ENCODE assay signal across 2 cellular contexts in the genomic region with DNA sequence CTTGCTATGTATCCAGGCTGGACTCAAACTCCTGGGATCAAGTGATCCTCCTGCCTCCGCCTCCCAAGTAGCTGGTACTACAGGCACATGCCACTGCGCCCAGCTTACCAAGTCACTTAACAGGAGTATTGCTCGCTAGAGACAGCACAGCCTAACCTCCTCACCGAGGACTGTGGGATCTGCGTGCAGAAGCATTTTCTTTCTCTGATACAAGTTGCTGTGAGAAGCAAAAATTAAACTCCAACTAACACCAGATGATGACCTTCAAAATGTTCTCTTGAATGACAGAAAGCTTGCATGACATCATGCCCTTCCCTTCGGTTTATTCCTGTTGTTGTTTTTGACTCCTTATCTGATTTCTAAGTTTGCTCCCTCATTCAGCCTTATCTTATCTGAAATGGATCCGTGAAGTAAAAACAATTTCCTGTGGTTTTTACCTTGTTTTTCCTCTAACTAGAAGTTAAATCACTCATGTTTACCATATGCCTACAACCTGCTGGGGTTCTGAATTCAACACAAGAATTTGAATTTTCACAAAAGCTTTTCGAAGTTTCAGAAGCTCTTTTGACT.
TF ChIP-seq lines count a peak whose summit lies in the region.

No MANE protein-coding gene starts in this region.

TF ChIP-seq in HEK293, 187 proteins besides CTCF, POLR2A, EP300 and RAD21 (continued from another document and continues in another):
- TF ChIP-seq ZNF274 (IDR thresholded peaks at IDR 0.05; ENCODE audit: low read length) (no peak), ZNF274 (tag by site-specific recombination; IDR thresholded peaks at IDR 0.05; ENCODE audit: borderline replicate concordance) (no peak), ZNF404 (tag by site-specific recombination; IDR thresholded peaks at IDR 0.05) (no peak), ZNF791 (tag by site-specific recombination; IDR thresholded peaks at IDR 0.05) (no peak), HOXA7 (CRISPR knock-in tag; IDR thresholded peaks at IDR 0.05; ENCODE audit: borderline replicate concordance) (no peak), GFI1B (tag by site-specific recombination; IDR thresholded peaks at IDR 0.05) (no peak), ZNF621 (tag by site-specific recombination; IDR thresholded peaks at IDR 0.05) (no peak), ZNF664 (tag by site-specific recombination; IDR thresholded peaks at IDR 0.05) (no peak), KLF9 (tag by site-specific recombination; IDR thresholded peaks at IDR 0.05; ENCODE audit: low read depth) (no peak), ZBTB8A (tag by site-specific recombination; IDR thresholded peaks at IDR 0.05) (no peak), ZNF670 (tag by site-specific recombination; IDR thresholded peaks at IDR 0.05; ENCODE audit: low read depth) (no peak), BCL11A (tag by site-specific recombination; IDR thresholded peaks at IDR 0.05; ENCODE audit: low read depth) (no peak), SETDB1 (IDR thresholded peaks at IDR 0.05; ENCODE audit: insufficient read length, low read length) (no peak), OVOL3 (tag by site-specific recombination; IDR thresholded peaks at IDR 0.05) (no peak), ZNF548 (tag by site-specific recombination; IDR thresholded peaks at IDR 0.05) (no peak), WT1 (tag by site-specific recombination; IDR thresholded peaks at IDR 0.05) (peak; percentile 12; the same call in 1 of the 2 replicates), ZNF138 (tag by site-specific recombination; IDR thresholded peaks at IDR 0.05; ENCODE audit: borderline replicate concordance) (no peak), ZNF341 (tag by site-specific recombination; IDR thresholded peaks at IDR 0.05; ENCODE audit: low read depth) (no peak), ZNF658 (tag by site-specific recombination; IDR thresholded peaks at IDR 0.05) (no peak), ZFP3 (tag by site-specific recombination; IDR thresholded peaks at IDR 0.05; ENCODE audit: low read depth) (no peak), SP3 (tag by site-specific recombination; IDR thresholded peaks at IDR 0.05) (no peak)
- TF ChIP-seq, protein P1, sequence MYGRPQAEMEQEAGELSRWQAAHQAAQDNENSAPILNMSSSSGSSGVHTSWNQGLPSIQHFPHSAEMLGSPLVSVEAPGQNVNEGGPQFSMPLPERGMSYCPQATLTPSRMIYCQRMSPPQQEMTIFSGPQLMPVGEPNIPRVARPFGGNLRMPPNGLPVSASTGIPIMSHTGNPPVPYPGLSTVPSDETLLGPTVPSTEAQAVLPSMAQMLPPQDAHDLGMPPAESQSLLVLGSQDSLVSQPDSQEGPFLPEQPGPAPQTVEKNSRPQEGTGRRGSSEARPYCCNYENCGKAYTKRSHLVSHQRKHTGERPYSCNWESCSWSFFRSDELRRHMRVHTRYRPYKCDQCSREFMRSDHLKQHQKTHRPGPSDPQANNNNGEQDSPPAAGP (tag by site-specific recombination; IDR thresholded peaks at IDR 0.05), result 0 out of 2 replicates have a peak, but pooled peaks have one; percentile 32
- TF ChIP-seq, protein P2, sequence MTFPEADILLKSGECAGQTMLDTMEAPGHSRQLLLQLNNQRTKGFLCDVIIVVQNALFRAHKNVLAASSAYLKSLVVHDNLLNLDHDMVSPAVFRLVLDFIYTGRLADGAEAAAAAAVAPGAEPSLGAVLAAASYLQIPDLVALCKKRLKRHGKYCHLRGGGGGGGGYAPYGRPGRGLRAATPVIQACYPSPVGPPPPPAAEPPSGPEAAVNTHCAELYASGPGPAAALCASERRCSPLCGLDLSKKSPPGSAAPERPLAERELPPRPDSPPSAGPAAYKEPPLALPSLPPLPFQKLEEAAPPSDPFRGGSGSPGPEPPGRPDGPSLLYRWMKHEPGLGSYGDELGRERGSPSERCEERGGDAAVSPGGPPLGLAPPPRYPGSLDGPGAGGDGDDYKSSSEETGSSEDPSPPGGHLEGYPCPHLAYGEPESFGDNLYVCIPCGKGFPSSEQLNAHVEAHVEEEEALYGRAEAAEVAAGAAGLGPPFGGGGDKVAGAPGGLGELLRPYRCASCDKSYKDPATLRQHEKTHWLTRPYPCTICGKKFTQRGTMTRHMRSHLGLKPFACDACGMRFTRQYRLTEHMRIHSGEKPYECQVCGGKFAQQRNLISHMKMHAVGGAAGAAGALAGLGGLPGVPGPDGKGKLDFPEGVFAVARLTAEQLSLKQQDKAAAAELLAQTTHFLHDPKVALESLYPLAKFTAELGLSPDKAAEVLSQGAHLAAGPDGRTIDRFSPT (tag by site-specific recombination; IDR thresholded peaks at IDR 0.05), result no peak
- TF ChIP-seq, protein P3, sequence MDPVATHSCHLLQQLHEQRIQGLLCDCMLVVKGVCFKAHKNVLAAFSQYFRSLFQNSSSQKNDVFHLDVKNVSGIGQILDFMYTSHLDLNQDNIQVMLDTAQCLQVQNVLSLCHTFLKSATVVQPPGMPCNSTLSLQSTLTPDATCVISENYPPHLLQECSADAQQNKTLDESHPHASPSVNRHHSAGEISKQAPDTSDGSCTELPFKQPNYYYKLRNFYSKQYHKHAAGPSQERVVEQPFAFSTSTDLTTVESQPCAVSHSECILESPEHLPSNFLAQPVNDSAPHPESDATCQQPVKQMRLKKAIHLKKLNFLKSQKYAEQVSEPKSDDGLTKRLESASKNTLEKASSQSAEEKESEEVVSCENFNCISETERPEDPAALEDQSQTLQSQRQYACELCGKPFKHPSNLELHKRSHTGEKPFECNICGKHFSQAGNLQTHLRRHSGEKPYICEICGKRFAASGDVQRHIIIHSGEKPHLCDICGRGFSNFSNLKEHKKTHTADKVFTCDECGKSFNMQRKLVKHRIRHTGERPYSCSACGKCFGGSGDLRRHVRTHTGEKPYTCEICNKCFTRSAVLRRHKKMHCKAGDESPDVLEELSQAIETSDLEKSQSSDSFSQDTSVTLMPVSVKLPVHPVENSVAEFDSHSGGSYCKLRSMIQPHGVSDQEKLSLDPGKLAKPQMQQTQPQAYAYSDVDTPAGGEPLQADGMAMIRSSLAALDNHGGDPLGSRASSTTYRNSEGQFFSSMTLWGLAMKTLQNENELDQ (tag by site-specific recombination; IDR thresholded peaks at IDR 0.05; ENCODE audit: low read depth), result no peak
- TF ChIP-seq, protein P4, sequence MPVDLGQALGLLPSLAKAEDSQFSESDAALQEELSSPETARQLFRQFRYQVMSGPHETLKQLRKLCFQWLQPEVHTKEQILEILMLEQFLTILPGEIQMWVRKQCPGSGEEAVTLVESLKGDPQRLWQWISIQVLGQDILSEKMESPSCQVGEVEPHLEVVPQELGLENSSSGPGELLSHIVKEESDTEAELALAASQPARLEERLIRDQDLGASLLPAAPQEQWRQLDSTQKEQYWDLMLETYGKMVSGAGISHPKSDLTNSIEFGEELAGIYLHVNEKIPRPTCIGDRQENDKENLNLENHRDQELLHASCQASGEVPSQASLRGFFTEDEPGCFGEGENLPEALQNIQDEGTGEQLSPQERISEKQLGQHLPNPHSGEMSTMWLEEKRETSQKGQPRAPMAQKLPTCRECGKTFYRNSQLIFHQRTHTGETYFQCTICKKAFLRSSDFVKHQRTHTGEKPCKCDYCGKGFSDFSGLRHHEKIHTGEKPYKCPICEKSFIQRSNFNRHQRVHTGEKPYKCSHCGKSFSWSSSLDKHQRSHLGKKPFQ (tag by site-specific recombination; IDR thresholded peaks at IDR 0.05), result no peak

TF ChIP-seq in K562, 482 proteins besides CTCF, POLR2A, EP300 and RAD21 (continued from another document and continues in another):
- TF ChIP-seq, protein P5, sequence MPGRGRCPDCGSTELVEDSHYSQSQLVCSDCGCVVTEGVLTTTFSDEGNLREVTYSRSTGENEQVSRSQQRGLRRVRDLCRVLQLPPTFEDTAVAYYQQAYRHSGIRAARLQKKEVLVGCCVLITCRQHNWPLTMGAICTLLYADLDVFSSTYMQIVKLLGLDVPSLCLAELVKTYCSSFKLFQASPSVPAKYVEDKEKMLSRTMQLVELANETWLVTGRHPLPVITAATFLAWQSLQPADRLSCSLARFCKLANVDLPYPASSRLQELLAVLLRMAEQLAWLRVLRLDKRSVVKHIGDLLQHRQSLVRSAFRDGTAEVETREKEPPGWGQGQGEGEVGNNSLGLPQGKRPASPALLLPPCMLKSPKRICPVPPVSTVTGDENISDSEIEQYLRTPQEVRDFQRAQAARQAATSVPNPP (IDR thresholded peaks at IDR 0.05; ENCODE audit: borderline replicate concordance, insufficient read depth, insufficient read length), result no peak
- no peak for TF ChIP-seq ERF (CRISPR knock-in tag; IDR thresholded peaks at IDR 0.05)
- TF ChIP-seq DPF2 (IDR thresholded peaks at IDR 0.05), result peak; percentile 44
- TF ChIP-seq ZNF175 (CRISPR knock-in tag; IDR thresholded peaks at IDR 0.05; ENCODE audit: low read depth), result no peak
- no peak for TF ChIP-seq NFIC (IDR thresholded peaks at IDR 0.05)
- TF ChIP-seq ZNF3 (CRISPR knock-in tag; IDR thresholded peaks at IDR 0.05), result no peak
- TF ChIP-seq, protein P6, sequence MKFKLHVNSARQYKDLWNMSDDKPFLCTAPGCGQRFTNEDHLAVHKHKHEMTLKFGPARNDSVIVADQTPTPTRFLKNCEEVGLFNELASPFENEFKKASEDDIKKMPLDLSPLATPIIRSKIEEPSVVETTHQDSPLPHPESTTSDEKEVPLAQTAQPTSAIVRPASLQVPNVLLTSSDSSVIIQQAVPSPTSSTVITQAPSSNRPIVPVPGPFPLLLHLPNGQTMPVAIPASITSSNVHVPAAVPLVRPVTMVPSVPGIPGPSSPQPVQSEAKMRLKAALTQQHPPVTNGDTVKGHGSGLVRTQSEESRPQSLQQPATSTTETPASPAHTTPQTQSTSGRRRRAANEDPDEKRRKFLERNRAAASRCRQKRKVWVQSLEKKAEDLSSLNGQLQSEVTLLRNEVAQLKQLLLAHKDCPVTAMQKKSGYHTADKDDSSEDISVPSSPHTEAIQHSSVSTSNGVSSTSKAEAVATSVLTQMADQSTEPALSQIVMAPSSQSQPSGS (CRISPR knock-in tag; IDR thresholded peaks at IDR 0.05), result no peak
- TF ChIP-seq, protein P7, sequence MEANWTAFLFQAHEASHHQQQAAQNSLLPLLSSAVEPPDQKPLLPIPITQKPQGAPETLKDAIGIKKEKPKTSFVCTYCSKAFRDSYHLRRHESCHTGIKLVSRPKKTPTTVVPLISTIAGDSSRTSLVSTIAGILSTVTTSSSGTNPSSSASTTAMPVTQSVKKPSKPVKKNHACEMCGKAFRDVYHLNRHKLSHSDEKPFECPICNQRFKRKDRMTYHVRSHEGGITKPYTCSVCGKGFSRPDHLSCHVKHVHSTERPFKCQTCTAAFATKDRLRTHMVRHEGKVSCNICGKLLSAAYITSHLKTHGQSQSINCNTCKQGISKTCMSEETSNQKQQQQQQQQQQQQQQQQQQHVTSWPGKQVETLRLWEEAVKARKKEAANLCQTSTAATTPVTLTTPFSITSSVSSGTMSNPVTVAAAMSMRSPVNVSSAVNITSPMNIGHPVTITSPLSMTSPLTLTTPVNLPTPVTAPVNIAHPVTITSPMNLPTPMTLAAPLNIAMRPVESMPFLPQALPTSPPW (CRISPR knock-in tag; IDR thresholded peaks at IDR 0.05), result no peak
- no peak for TF ChIP-seq SETDB1 (IDR thresholded peaks at IDR 0.05; ENCODE audit: low read length)
- TF ChIP-seq FOXK2 (conservative IDR thresholded peaks at IDR 0.05 in 1 of 2, IDR thresholded peaks at IDR 0.05 in 1 of 2; ENCODE audit: low read depth in 2 of 2), result peak in 1 of 2 experiments; percentile 48; a peak in 2 of 4 replicates
- TF ChIP-seq, protein P8, sequence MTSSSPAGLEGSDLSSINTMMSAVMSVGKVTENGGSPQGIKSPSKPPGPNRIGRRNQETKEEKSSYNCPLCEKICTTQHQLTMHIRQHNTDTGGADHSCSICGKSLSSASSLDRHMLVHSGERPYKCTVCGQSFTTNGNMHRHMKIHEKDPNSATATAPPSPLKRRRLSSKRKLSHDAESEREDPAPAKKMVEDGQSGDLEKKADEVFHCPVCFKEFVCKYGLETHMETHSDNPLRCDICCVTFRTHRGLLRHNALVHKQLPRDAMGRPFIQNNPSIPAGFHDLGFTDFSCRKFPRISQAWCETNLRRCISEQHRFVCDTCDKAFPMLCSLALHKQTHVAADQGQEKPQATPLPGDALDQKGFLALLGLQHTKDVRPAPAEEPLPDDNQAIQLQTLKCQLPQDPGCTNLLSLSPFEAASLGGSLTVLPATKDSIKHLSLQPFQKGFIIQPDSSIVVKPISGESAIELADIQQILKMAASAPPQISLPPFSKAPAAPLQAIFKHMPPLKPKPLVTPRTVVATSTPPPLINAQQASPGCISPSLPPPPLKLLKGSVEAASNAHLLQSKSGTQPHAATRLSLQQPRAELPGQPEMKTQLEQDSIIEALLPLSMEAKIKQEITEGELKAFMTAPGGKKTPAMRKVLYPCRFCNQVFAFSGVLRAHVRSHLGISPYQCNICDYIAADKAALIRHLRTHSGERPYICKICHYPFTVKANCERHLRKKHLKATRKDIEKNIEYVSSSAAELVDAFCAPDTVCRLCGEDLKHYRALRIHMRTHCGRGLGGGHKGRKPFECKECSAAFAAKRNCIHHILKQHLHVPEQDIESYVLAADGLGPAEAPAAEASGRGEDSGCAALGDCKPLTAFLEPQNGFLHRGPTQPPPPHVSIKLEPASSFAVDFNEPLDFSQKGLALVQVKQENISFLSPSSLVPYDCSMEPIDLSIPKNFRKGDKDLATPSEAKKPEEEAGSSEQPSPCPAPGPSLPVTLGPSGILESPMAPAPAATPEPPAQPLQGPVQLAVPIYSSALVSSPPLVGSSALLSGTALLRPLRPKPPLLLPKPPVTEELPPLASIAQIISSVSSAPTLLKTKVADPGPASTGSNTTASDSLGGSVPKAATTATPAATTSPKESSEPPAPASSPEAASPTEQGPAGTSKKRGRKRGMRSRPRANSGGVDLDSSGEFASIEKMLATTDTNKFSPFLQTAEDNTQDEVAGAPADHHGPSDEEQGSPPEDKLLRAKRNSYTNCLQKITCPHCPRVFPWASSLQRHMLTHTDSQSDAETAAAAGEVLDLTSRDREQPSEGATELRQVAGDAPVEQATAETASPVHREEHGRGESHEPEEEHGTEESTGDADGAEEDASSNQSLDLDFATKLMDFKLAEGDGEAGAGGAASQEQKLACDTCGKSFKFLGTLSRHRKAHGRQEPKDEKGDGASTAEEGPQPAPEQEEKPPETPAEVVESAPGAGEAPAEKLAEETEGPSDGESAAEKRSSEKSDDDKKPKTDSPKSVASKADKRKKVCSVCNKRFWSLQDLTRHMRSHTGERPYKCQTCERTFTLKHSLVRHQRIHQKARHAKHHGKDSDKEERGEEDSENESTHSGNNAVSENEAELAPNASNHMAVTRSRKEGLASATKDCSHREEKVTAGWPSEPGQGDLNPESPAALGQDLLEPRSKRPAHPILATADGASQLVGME (CRISPR knock-in tag; IDR thresholded peaks at IDR 0.05), result no peak
- TF ChIP-seq, protein P9, sequence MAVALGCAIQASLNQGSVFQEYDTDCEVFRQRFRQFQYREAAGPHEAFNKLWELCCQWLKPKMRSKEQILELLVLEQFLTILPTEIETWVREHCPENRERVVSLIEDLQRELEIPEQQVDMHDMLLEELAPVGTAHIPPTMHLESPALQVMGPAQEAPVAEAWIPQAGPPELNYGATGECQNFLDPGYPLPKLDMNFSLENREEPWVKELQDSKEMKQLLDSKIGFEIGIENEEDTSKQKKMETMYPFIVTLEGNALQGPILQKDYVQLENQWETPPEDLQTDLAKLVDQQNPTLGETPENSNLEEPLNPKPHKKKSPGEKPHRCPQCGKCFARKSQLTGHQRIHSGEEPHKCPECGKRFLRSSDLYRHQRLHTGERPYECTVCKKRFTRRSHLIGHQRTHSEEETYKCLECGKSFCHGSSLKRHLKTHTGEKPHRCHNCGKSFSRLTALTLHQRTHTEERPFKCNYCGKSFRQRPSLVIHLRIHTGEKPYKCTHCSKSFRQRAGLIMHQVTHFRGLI (CRISPR knock-in tag; IDR thresholded peaks at IDR 0.05), result no peak
- TF ChIP-seq, protein P10, sequence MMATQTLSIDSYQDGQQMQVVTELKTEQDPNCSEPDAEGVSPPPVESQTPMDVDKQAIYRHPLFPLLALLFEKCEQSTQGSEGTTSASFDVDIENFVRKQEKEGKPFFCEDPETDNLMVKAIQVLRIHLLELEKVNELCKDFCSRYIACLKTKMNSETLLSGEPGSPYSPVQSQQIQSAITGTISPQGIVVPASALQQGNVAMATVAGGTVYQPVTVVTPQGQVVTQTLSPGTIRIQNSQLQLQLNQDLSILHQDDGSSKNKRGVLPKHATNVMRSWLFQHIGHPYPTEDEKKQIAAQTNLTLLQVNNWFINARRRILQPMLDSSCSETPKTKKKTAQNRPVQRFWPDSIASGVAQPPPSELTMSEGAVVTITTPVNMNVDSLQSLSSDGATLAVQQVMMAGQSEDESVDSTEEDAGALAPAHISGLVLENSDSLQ (IDR thresholded peaks at IDR 0.05), result peak; percentile 52; the same call in 1 of the 2 replicates
- TF ChIP-seq RFX1 (IDR thresholded peaks at IDR 0.05), result no peak
